ENCODE assay signal across 21 cellular contexts in genomic region chr16:46555981-46556380, GRCh38.
DNase-seq lines count a peak whose midpoint lies in the region; ATAC-seq and TF ChIP-seq lines count a peak whose summit lies in the region.
"Had no signal": no experiment of that assay in that cellular context is flagged by ENCODE, and none has a peak within 500 bp of the region (broad histone marks: within the 10 kb centered on the region; RNA-seq: fewer than 3 reads in every experiment).

No MANE protein-coding gene starts in this region.

- H3K4me3 Mint-ChIP-seq in HFFc6: peak overlapping the region; percentile 2
- H3K4me3 Mint-ChIP-seq: CD8-positive, alpha-beta memory T cell; GM23338; T-cell had no signal

- ATAC-seq in RWPE2 (ENCODE audit: low read depth) (peak; percentile 41; the same call in 2 of the 3 replicates), foreskin keratinocyte (peak; percentile 78), GM21786 (IDR thresholded peaks at IDR 0.05; ENCODE audit: unreplicated experiment) (no peak), heart left ventricle (no peak)
- ATAC-seq: GM12878, GM23338, Right ventricle myocardium inferior, T-cell had no signal

- H3K4me3 ChIP-seq in BJ (ENCODE audit: low read depth, low read length) (no peak overlapping the region), RWPE2 (ENCODE audit: severe bottlenecking) (no peak overlapping the region), heart left ventricle (no peak overlapping the region)
- H3K4me3 ChIP-seq: GM12878, GM23338, SK-N-MC had no signal

- DNase-seq in BJ (ENCODE audit: low read depth) (peak; percentile 3), HFFc6 (peak; percentile 81), RWPE2 (ENCODE audit: low spot score) (no peak), foreskin keratinocyte (peak; percentile 14 to 48), heart left ventricle (no peak), COR-L47 (lab: John Stamatoyannopoulos, UW) (no peak)
- DNase-seq in activated CD4-positive, CD25-positive, alpha-beta regulatory T cell treated with anti-CD3 and anti-CD28 coated beads, Interleukin-2, amount 50 U/mL, for 72 hours: no peak
- DNase-seq: ACHN; BE2C; CD8-positive, alpha-beta memory T cell; NCI-H146; NCI-H2107; NCI-H226; NCI-H526 treated with DMSO at 0.1 percent for 48 hours; OCI-M1; T-cell had no signal

- H3K27ac ChIP-seq in RWPE2 (ENCODE audit: poor library complexity, severe bottlenecking) (no peak overlapping the region), foreskin keratinocyte (no peak overlapping the region), heart left ventricle (no peak overlapping the region)
- H3K27ac ChIP-seq: SK-N-MC had no signal

- CTCF ChIA-PET in BJ (lab: Yijun Ruan, JAX): interaction anchor here (0.8 to 11.6 kb wide), 5 partner anchors 7 to 51 kb away, joined by 3 to 156 read pairs (median 14); no protein-coding TSS in a partner anchor

- 0 out of 2 replicates have a peak, but pooled peaks cover 3% of the 10 kb centered on the region for H3K27me3 Mint-ChIP-seq in HFFc6 (ENCODE audit: insufficient read depth)

- H3K27me3 ChIP-seq in BJ (ENCODE audit: control insufficient read depth, insufficient read depth, low read length): no peaks in the 10 kb centered on the region
- H3K27me3 ChIP-seq in RWPE2 (ENCODE audit: insufficient read depth, poor library complexity, severe bottlenecking): no peaks in the 10 kb centered on the region
- no peaks in the 10 kb centered on the region for H3K27me3 ChIP-seq in foreskin keratinocyte
- peaks cover 0 to 26% (median 3%) of the 10 kb centered on the region in 9 donors for H3K27me3 ChIP-seq in heart left ventricle

- TF ChIP-seq POLR2A in heart left ventricle (IDR thresholded peaks at IDR 0.05): no peak

- no peaks in the 10 kb centered on the region for H3K9me3 Mint-ChIP-seq in HFFc6
- H3K9me3 Mint-ChIP-seq: CD8-positive, alpha-beta memory T cell; GM23338; T-cell had no signal

- TF ChIP-seq CTCF in BJ (IDR thresholded peaks at IDR 0.05; ENCODE audit: insufficient read depth, low read depth, low read length): no peak
- no peak for TF ChIP-seq CTCF in HFFc6 (IDR thresholded peaks at IDR 0.05)
- no peak for TF ChIP-seq CTCF in RWPE2 (IDR thresholded peaks at IDR 0.05; ENCODE audit: poor library complexity, severe bottlenecking)
- no peak for TF ChIP-seq CTCF in foreskin keratinocyte (conservative IDR thresholded peaks at IDR 0.05)
- no peak for TF ChIP-seq CTCF in heart left ventricle (IDR thresholded peaks at IDR 0.05)

- peak overlapping the region; percentile 76 for H3K27ac Mint-ChIP-seq in HFFc6
- H3K27ac Mint-ChIP-seq: CD8-positive, alpha-beta memory T cell; GM23338; T-cell had no signal

- no peaks in the 10 kb centered on the region for H3K4me1 ChIP-seq in RWPE2 (ENCODE audit: insufficient read depth, poor library complexity, severe bottlenecking)
- no peaks in the 10 kb centered on the region for H3K4me1 ChIP-seq in foreskin keratinocyte
- H3K4me1 ChIP-seq in heart left ventricle: peaks cover 0 to 6% (median 0%) of the 10 kb centered on the region in 12 donors
- H3K4me1 ChIP-seq: BE2C had no signal

- H3K4me1 Mint-ChIP-seq in HFFc6 (ENCODE audit: low read depth): peaks cover 46% of the 10 kb centered on the region
- H3K4me1 Mint-ChIP-seq: GM23338 had no signal

- 65 to 77% (median 70%) methylated on average over 3 of the region's 3 CpGs for WGBS in heart left ventricle, 4 donors

- intact Hi-C loops in heart left ventricle (cut with DNase I): loop anchor here in 9 of 10 donors (2.0 to 10.0 kb wide), 3 partner anchors 51 to 1609 kb away; no protein-coding TSS in a partner anchor

- H3K36me3 Mint-ChIP-seq in HFFc6 (ENCODE audit: low read depth): no peaks in the 10 kb centered on the region
- H3K36me3 Mint-ChIP-seq: CD8-positive, alpha-beta memory T cell; T-cell had no signal

- POLR2A ChIA-PET in BJ (lab: Charles Lee): no interaction called here

- H3K9me3 ChIP-seq in RWPE2 (ENCODE audit: severe bottlenecking) (no peaks in the 10 kb centered on the region), heart left ventricle (no peaks in the 10 kb centered on the region)
- H3K9me3 ChIP-seq: BE2C had no signal

- H3K36me3 ChIP-seq in BJ (ENCODE audit: control insufficient read depth, insufficient read depth, low read length) (no peaks in the 10 kb centered on the region; the same call in 1 of the 2 replicates), RWPE2 (ENCODE audit: low read depth) (no peaks in the 10 kb centered on the region), heart left ventricle (no peaks in the 10 kb centered on the region)
- H3K36me3 ChIP-seq: BE2C had no signal

Comparison
In these comparisons a context has a peak if more than half of its experiments do, and no peak if none do; other contexts are left out.
1. DNase-seq: peak in BJ (single experiment), HFFc6 (single experiment) and foreskin keratinocyte (2 of 2); none in RWPE2 (single experiment), heart left ventricle (0 of 5), activated CD4-positive, CD25-positive, alpha-beta regulatory T cell treated with anti-CD3 and anti-CD28 coated beads, Interleukin-2, amount 50 U/mL, for 72 hours (single experiment) and COR-L47 (single experiment).
2. ATAC-seq: peak in RWPE2 (single experiment) and foreskin keratinocyte (single experiment); none in GM21786 (single experiment) and heart left ventricle (0 of 4).